In genomic region chr22:23754220-23754919, GRCh38 we compare ENCODE assay signal across 24 cellular contexts. TPM values are rescaled to one million over a fixed set of nuclear protein-coding genes. Genes with fewer than 3 reads are reported as not detected.
DNase-seq lines count a peak whose midpoint lies in the region; ATAC-seq and TF ChIP-seq lines count a peak whose summit lies in the region.
"Had no signal": no experiment of that assay in that cellular context is flagged by ENCODE, and none has a peak within 500 bp of the region (broad histone marks: within the 10 kb centered on the region; RNA-seq: fewer than 3 reads in every experiment).

Gene VPREB3 (minus strand): TSS chr22:23754425. CDS start chr22:23754363, 62 bp downstream.

- peaks cover 12% of the 10 kb centered on the region for H3K4me1 Mint-ChIP-seq in activated T-helper 1 cell treated with anti-CD3 and anti-CD28 coated beads, Interleukin-12 subunit alpha, Interleukin-12 subunit beta, Interleukin-2, Interleukin-4 antibody, amounts not matched to agents 30 ng/mL and 10 ng/mL and 1 ng/mL, durations not matched to agents 14 hours and 24 hours and 36 hours (ENCODE audit: low read depth)

- peaks cover 23% of the 10 kb centered on the region for H3K79me2 ChIP-seq in DOHH2 (ENCODE audit: control insufficient read depth, low read length)
- peaks cover 3% of the 10 kb centered on the region for H3K79me2 ChIP-seq in osteoblast (ENCODE audit: insufficient read depth, low read length)

- ATAC-seq in GM18858 (IDR thresholded peaks at IDR 0.05; ENCODE audit: unreplicated experiment), result no peak
- ATAC-seq in HG02970 (IDR thresholded peaks at IDR 0.05; ENCODE audit: low FRiP score, unreplicated experiment), result no peak
- ATAC-seq: activated CD8-positive, alpha-beta T cell treated with anti-CD3 and anti-CD28 coated beads, Interleukin-2, amount 10 ng/mL, durations not matched to agents 7 days and 5 days; activated T-cell treated with anti-CD3 and anti-CD28 coated beads, Interleukin-2, amount 50 U/mL, for 72 hours; gastroesophageal sphincter; mucosa of descending colon; right lobe of liver had no signal

- peak within 1 kb of the TSS; percentile 22 for H3K4me3 Mint-ChIP-seq in activated T-helper 1 cell treated with anti-CD3 and anti-CD28 coated beads, Interleukin-12 subunit alpha, Interleukin-12 subunit beta, Interleukin-2, Interleukin-4 antibody, amounts not matched to agents 30 ng/mL and 10 ng/mL and 1 ng/mL, durations not matched to agents 14 hours and 24 hours and 36 hours
- H3K4me3 Mint-ChIP-seq: activated CD8-positive, alpha-beta T cell treated with anti-CD3 and anti-CD28 coated beads, Interleukin-2, amount 10 ng/mL, durations not matched to agents 7 days and 5 days; activated naive CD8-positive, alpha-beta T cell; activated T-cell treated with anti-CD3 and anti-CD28 coated beads, Interleukin-2, amount 50 U/mL, for 72 hours; H9 had no signal

- H3K4me2 ChIP-seq in DOHH2 (ENCODE audit: low read length) (peak within 1 kb of the TSS; percentile 88), osteoblast (ENCODE audit: insufficient read depth, low read length) (no peak within 1 kb of the TSS)

- DNase-seq in GM20000 (ENCODE audit: low spot score), result peak; percentile 19
- DNase-seq in activated T-helper 1 cell treated with anti-CD3 and anti-CD28 coated beads, Interleukin-12 subunit alpha, Interleukin-12 subunit beta, Interleukin-2, Interleukin-4 antibody, amounts not matched to agents 30 ng/mL and 10 ng/mL and 1 ng/mL, durations not matched to agents 14 hours and 24 hours and 36 hours (ENCODE audit: low spot score), result no peak
- DNase-seq in osteoblast (ENCODE audit: insufficient read length, low spot score, missing footprints), result peak; percentile 51
- DNase-seq in NCI-H1092 treated with DMSO at 0.1 percent for 48 hours (lab: John Stamatoyannopoulos, UW), result no peak
- DNase-seq: activated CD8-positive, alpha-beta T cell treated with anti-CD3 and anti-CD28 coated beads, Interleukin-2, amount 10 ng/mL, durations not matched to agents 7 days and 5 days; activated T-cell treated with anti-CD3 and anti-CD28 coated beads, Interleukin-2, amount 50 U/mL, for 72 hours; H9; MG63; mucosa of descending colon; NCI-H1694 treated with DMSO at 0.1 percent for 48 hours; NCI-H446; right lobe of liver; stimulated activated naive CD4-positive, alpha-beta T cell treated with Interleukin-2 at 50 U/mL for 16 hours had no signal

- H3K27me3 ChIP-seq in DOHH2 (ENCODE audit: control insufficient read depth, low read length) (no peaks in the 10 kb centered on the region), osteoblast (ENCODE audit: insufficient read depth, low read length) (no peaks in the 10 kb centered on the region)
- H3K27me3 ChIP-seq: gastroesophageal sphincter, MG63, right lobe of liver had no signal

- H3K27ac ChIP-seq in DOHH2 (ENCODE audit: low read depth, low read length), result peak within 1 kb of the TSS; percentile 92
- H3K27ac ChIP-seq in osteoblast (ENCODE audit: low read depth, low read length), result no peak within 1 kb of the TSS
- H3K27ac ChIP-seq: gastroesophageal sphincter, right lobe of liver, VCaP had no signal

- H3K9me2 ChIP-seq in DOHH2 (replicated peaks; ENCODE audit: control insufficient read depth, low read length), result no peaks in the 10 kb centered on the region

- no peak within 1 kb of the TSS for H3K27ac Mint-ChIP-seq in activated T-helper 1 cell treated with anti-CD3 and anti-CD28 coated beads, Interleukin-12 subunit alpha, Interleukin-12 subunit beta, Interleukin-2, Interleukin-4 antibody, amounts not matched to agents 30 ng/mL and 10 ng/mL and 1 ng/mL, durations not matched to agents 14 hours and 24 hours and 36 hours
- H3K27ac Mint-ChIP-seq: activated CD8-positive, alpha-beta T cell treated with anti-CD3 and anti-CD28 coated beads, Interleukin-2, amount 10 ng/mL, durations not matched to agents 7 days and 5 days; activated naive CD8-positive, alpha-beta T cell; activated T-cell treated with anti-CD3 and anti-CD28 coated beads, Interleukin-2, amount 50 U/mL, for 72 hours had no signal

- H3K9me3 Mint-ChIP-seq in activated T-helper 1 cell treated with anti-CD3 and anti-CD28 coated beads, Interleukin-12 subunit alpha, Interleukin-12 subunit beta, Interleukin-2, Interleukin-4 antibody, amounts not matched to agents 30 ng/mL and 10 ng/mL and 1 ng/mL, durations not matched to agents 14 hours and 24 hours and 36 hours, result no peaks in the 10 kb centered on the region
- H3K9me3 Mint-ChIP-seq: activated T-cell treated with anti-CD3 and anti-CD28 coated beads, Interleukin-2, amount 50 U/mL, for 72 hours; H9 had no signal

- peaks cover 21% of the 10 kb centered on the region for H3K36me3 ChIP-seq in DOHH2 (ENCODE audit: control insufficient read depth, low read length)
- no peaks in the 10 kb centered on the region for H3K36me3 ChIP-seq in osteoblast (ENCODE audit: insufficient read depth, low read length)
- H3K36me3 ChIP-seq: gastroesophageal sphincter, MG63, right lobe of liver had no signal

- H2AFZ ChIP-seq in osteoblast (ENCODE audit: low read length), result no peak within 1 kb of the TSS

- TF ChIP-seq CTCF in DOHH2 (IDR thresholded peaks at IDR 0.05; ENCODE audit: low read depth, low read length, poor library complexity, severe bottlenecking) (no peak), GM20000 (IDR thresholded peaks at IDR 0.05; ENCODE audit: extremely low read depth, missing control alignments) (no peak), osteoblast (IDR thresholded peaks at IDR 0.05; ENCODE audit: extremely low read depth, low read depth, low read length) (no peak)

- H4K20me1 ChIP-seq in DOHH2 (ENCODE audit: control insufficient read depth, insufficient read depth, low read depth, low read length) (no peaks in the 10 kb centered on the region), osteoblast (ENCODE audit: insufficient read depth, low read length) (no peaks in the 10 kb centered on the region)

- H3K4me3 ChIP-seq in DOHH2 (ENCODE audit: low read length) (peak within 1 kb of the TSS; percentile 97), osteoblast (ENCODE audit: insufficient read depth, low read length) (no peak within 1 kb of the TSS)
- H3K4me3 ChIP-seq: gastroesophageal sphincter, MG63, mucosa of descending colon, right lobe of liver had no signal

- intact Hi-C loops in activated T-helper 1 cell treated with anti-CD3 and anti-CD28 coated beads, Interleukin-12 subunit alpha, Interleukin-12 subunit beta, Interleukin-2, Interleukin-4 antibody, amounts not matched to agents 30 ng/mL and 10 ng/mL and 1 ng/mL, durations not matched to agents 14 hours and 24 hours and 36 hours (cut with micrococcal nuclease), result loop anchor here (5.0 kb wide), 1 partner anchor 33 kb away; the partner anchor contains the start of gene SMARCB1

- peaks cover 8% of the 10 kb centered on the region for H3K27me3 Mint-ChIP-seq in activated T-helper 1 cell treated with anti-CD3 and anti-CD28 coated beads, Interleukin-12 subunit alpha, Interleukin-12 subunit beta, Interleukin-2, Interleukin-4 antibody, amounts not matched to agents 30 ng/mL and 10 ng/mL and 1 ng/mL, durations not matched to agents 14 hours and 24 hours and 36 hours (ENCODE audit: insufficient read depth)
- H3K27me3 Mint-ChIP-seq: activated naive CD8-positive, alpha-beta T cell had no signal

- H3K4me1 ChIP-seq in DOHH2 (ENCODE audit: control insufficient read depth, low read length), result peaks cover 66% of the 10 kb centered on the region
- peaks cover 13% of the 10 kb centered on the region for H3K4me1 ChIP-seq in osteoblast (ENCODE audit: insufficient read depth, low read length)
- H3K4me1 ChIP-seq: right lobe of liver had no signal

- peaks cover 2% of the 10 kb centered on the region for H3K36me3 Mint-ChIP-seq in activated T-helper 1 cell treated with anti-CD3 and anti-CD28 coated beads, Interleukin-12 subunit alpha, Interleukin-12 subunit beta, Interleukin-2, Interleukin-4 antibody, amounts not matched to agents 30 ng/mL and 10 ng/mL and 1 ng/mL, durations not matched to agents 14 hours and 24 hours and 36 hours (ENCODE audit: low read depth)
- H3K36me3 Mint-ChIP-seq: activated naive CD8-positive, alpha-beta T cell had no signal

- peaks cover 39% of the 10 kb centered on the region for H3F3A ChIP-seq in DOHH2 (ENCODE audit: control insufficient read depth, insufficient read depth)

- no peaks in the 10 kb centered on the region for H3K9me3 ChIP-seq in DOHH2 (ENCODE audit: control insufficient read depth, insufficient read depth, low read length)
- no peaks in the 10 kb centered on the region for H3K9me3 ChIP-seq in osteoblast (ENCODE audit: low read depth, low read length)
- H3K9me3 ChIP-seq: gastroesophageal sphincter, MG63, mucosa of descending colon, right lobe of liver had no signal

RNA-seq across cellular contexts. Expression of gene VPREB3, which starts in this region (rescaled TPM):
- total RNA-seq in activated T-helper 1 cell treated with anti-CD3 and anti-CD28 coated beads, Interleukin-12 subunit alpha, Interleukin-12 subunit beta, Interleukin-2, Interleukin-4 antibody, amounts not matched to agents 30 ng/mL and 10 ng/mL and 1 ng/mL, durations not matched to agents 14 hours and 24 hours and 36 hours, result not detected in 2 replicates
- total RNA-seq in osteoblast, result not detected in 2 replicates
- total RNA-seq: activated CD8-positive, alpha-beta T cell treated with anti-CD3 and anti-CD28 coated beads, Interleukin-2, amount 10 ng/mL, durations not matched to agents 7 days and 5 days; bronchial epithelial cell; dermis blood vessel endothelial cell; epithelial cell of proximal tubule; osteocyte; ureter had no signal

Comparison
In these comparisons a context has a peak if more than half of its experiments do, and no peak if none do; other contexts are left out.
1. Peak in DNase-seq in osteoblast; RNA of the gene not detected or under 1 TPM.